In genomic region chr7:130205084-130205947, GRCh38 we compare ENCODE assay signal across 1 cellular context.
TF ChIP-seq lines count a peak whose summit lies in the region.

Gene TMEM209, minus strand, starts transcription at chr7:130205406. Its CDS starts 31 bp downstream, at chr7:130205375.

TF ChIP-seq in GM12878, 131 proteins besides CTCF, POLR2A, EP300 and RAD21 (continued from another document and continues in another):
- no peak for TF ChIP-seq CEBPZ (IDR thresholded peaks at IDR 0.05; ENCODE audit: low read depth, low read length)
- TF ChIP-seq RAD51 (IDR thresholded peaks at IDR 0.05) = no peak
- TF ChIP-seq STAT1 (conservative IDR thresholded peaks at IDR 0.05) = peak; percentile 13; the same call in 1 of the 2 replicates
- no peak for TF ChIP-seq ESRRA (IDR thresholded peaks at IDR 0.05; ENCODE audit: low read length)
- TF ChIP-seq BCL11A (IDR thresholded peaks at IDR 0.05; ENCODE audit: low read depth, low read length) = no peak
- TF ChIP-seq NFXL1 (IDR thresholded peaks at IDR 0.05; ENCODE audit: borderline replicate concordance) = no peak
- no peak for TF ChIP-seq ZNF592 (IDR thresholded peaks at IDR 0.05)
- no peak for TF ChIP-seq CBX3 (IDR thresholded peaks at IDR 0.05; ENCODE audit: borderline replicate concordance, low read depth)
- TF ChIP-seq NFIC (IDR thresholded peaks at IDR 0.05; ENCODE audit: low read depth, low read length) = no peak
- no peak for TF ChIP-seq TCF3 (IDR thresholded peaks at IDR 0.05; ENCODE audit: borderline replicate concordance, insufficient read depth, low read depth, low read length)
- peak; percentile 91 for TF ChIP-seq ZBTB40 (IDR thresholded peaks at IDR 0.05; ENCODE audit: borderline replicate concordance)
- TF ChIP-seq SP1 (IDR thresholded peaks at IDR 0.05; ENCODE audit: low read depth, low read length) = no peak
- peak; percentile 83 for TF ChIP-seq RB1 (IDR thresholded peaks at IDR 0.05; ENCODE audit: borderline replicate concordance)
- peak; percentile 43; the same call in 1 of the 2 replicates for TF ChIP-seq SIN3A (IDR thresholded peaks at IDR 0.05; ENCODE audit: low read depth, low read length)
- no peak for TF ChIP-seq SREBF1 (IDR thresholded peaks at IDR 0.05; ENCODE audit: low read length)
- no peak for TF ChIP-seq ZZZ3 (IDR thresholded peaks at IDR 0.05; ENCODE audit: control insufficient read depth, insufficient read length, low read depth)
- no peak for TF ChIP-seq STAT3 (IDR thresholded peaks at IDR 0.05; ENCODE audit: low read depth, low read length)
- peak; percentile 85 for TF ChIP-seq GABPA (IDR thresholded peaks at IDR 0.05; ENCODE audit: low read depth)
- TF ChIP-seq TAF1 (IDR thresholded peaks at IDR 0.05; ENCODE audit: borderline replicate concordance, low read depth, low read length) = peak; percentile 92
- peak; percentile 54; the same call in 1 of the 2 replicates for TF ChIP-seq ELK1 (IDR thresholded peaks at IDR 0.05; ENCODE audit: low read depth, low read length)
- TF ChIP-seq REST (IDR thresholded peaks at IDR 0.05; ENCODE audit: low read depth, low read length) = no peak
- no peak for TF ChIP-seq CUX1 (IDR thresholded peaks at IDR 0.05; ENCODE audit: insufficient replicate concordance, low read depth, low read length)
- no peak for TF ChIP-seq MAX (IDR thresholded peaks at IDR 0.05; ENCODE audit: low read depth, low read length)
- no peak for TF ChIP-seq RFX5 (IDR thresholded peaks at IDR 0.05; ENCODE audit: low read depth, low read length)
- peak; percentile 78; the same call in 1 of the 2 replicates for TF ChIP-seq NBN (IDR thresholded peaks at IDR 0.05)
- peak; percentile 14 for TF ChIP-seq SMAD1 (IDR thresholded peaks at IDR 0.05; ENCODE audit: low read depth, partially characterized antibody)
- TF ChIP-seq ZNF622 (IDR thresholded peaks at IDR 0.05) = no peak
- TF ChIP-seq YBX1 (IDR thresholded peaks at IDR 0.05) = no peak
- TF ChIP-seq SMARCA5 (IDR thresholded peaks at IDR 0.05) = no peak
- TF ChIP-seq CBX5 (IDR thresholded peaks at IDR 0.05; ENCODE audit: low read depth) = no peak
- TF ChIP-seq ETV6 (conservative IDR thresholded peaks at IDR 0.05 in 1 of 2, IDR thresholded peaks at IDR 0.05 in 1 of 2; ENCODE audit: borderline replicate concordance in 1 of 2, low read depth in 1 of 2) = no peak
- TF ChIP-seq SMC3 (IDR thresholded peaks at IDR 0.05; ENCODE audit: borderline replicate concordance, low read length) = no peak
- no peak for TF ChIP-seq SUPT20H (IDR thresholded peaks at IDR 0.05; ENCODE audit: borderline replicate concordance, control insufficient read depth, low read depth, low read length)
- TF ChIP-seq POU2F2 (IDR thresholded peaks at IDR 0.05; ENCODE audit: borderline replicate concordance, low read depth, low read length) = peak; percentile 90; the same call in 2 of the 3 replicates
- no peak for TF ChIP-seq ZNF24 (IDR thresholded peaks at IDR 0.05)
- TF ChIP-seq IKZF1 (conservative IDR thresholded peaks at IDR 0.05) = peak; percentile 86
- no peak for TF ChIP-seq KDM1A (IDR thresholded peaks at IDR 0.05; ENCODE audit: borderline replicate concordance)
- peak; percentile 35; the same call in 1 of the 2 replicates for TF ChIP-seq BACH1 (IDR thresholded peaks at IDR 0.05; ENCODE audit: borderline replicate concordance)
